Comparison of ENCODE assay signal across 1 cellular context in the genomic region with DNA sequence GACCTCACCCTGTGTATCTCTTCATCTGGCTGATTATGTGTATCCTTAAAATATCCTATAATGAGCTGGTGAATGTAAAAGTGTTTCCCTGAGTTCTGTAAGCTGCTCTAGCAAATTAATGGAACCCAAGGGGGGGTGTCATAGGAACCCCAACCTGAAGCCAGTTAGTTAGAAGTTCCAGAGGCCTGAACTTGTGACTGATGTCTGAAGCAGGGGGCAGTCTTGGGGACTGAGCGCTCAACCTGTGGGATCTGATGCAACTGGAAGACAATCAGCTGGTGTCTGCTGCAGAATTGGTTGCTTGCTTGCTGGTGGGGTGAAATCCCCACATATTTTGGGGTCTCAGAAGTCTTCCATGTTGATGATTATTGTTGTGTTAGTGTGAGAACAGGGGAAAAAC.
TF ChIP-seq lines count a peak whose summit lies in the region.

No MANE protein-coding gene starts in this region.

TF ChIP-seq in K562, 482 proteins besides CTCF, POLR2A, EP300 and RAD21 (continued from another document):
- TF ChIP-seq, protein P1, sequence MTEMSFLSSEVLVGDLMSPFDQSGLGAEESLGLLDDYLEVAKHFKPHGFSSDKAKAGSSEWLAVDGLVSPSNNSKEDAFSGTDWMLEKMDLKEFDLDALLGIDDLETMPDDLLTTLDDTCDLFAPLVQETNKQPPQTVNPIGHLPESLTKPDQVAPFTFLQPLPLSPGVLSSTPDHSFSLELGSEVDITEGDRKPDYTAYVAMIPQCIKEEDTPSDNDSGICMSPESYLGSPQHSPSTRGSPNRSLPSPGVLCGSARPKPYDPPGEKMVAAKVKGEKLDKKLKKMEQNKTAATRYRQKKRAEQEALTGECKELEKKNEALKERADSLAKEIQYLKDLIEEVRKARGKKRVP (CRISPR knock-in tag; IDR thresholded peaks at IDR 0.05), result peak; percentile 88
- TF ChIP-seq MAZ (CRISPR knock-in tag; conservative IDR thresholded peaks at IDR 0.05 in 1 of 2, IDR thresholded peaks at IDR 0.05 in 1 of 2) (0 out of 4 replicates have a peak, but pooled peaks of 1 of the 2 experiments have one; percentile 16), LARP7 (IDR thresholded peaks at IDR 0.05) (no peak), KDM1A (IDR thresholded peaks at IDR 0.05) (no peak), ESRRA (IDR thresholded peaks at IDR 0.05; ENCODE audit: borderline replicate concordance, low read depth) (no peak), SMAD1 (IDR thresholded peaks at IDR 0.05; ENCODE audit: low read depth, low read length, partially characterized antibody) (no peak), CREM (IDR thresholded peaks at IDR 0.05; ENCODE audit: low read depth) (no peak), ZNF274 (IDR thresholded peaks at IDR 0.05; ENCODE audit: borderline replicate concordance, low read depth, low read length) (no peak), POLR2G (IDR thresholded peaks at IDR 0.05; ENCODE audit: low read depth, low read length) (no peak), ZSCAN32 (CRISPR knock-in tag; IDR thresholded peaks at IDR 0.05) (peak; percentile 50; the same call in 1 of the 2 replicates), ZNF146 (CRISPR knock-in tag; IDR thresholded peaks at IDR 0.05; ENCODE audit: unreplicated experiment) (no peak), ZNF197 (CRISPR knock-in tag; IDR thresholded peaks at IDR 0.05; ENCODE audit: low read depth) (peak; percentile 37; the same call in 1 of the 2 replicates)
- TF ChIP-seq, protein P2, sequence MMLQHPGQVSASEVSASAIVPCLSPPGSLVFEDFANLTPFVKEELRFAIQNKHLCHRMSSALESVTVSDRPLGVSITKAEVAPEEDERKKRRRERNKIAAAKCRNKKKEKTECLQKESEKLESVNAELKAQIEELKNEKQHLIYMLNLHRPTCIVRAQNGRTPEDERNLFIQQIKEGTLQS (IDR thresholded peaks at IDR 0.05), result peak; percentile 52; the same call in 1 of the 2 replicates
- TF ChIP-seq, protein P2 (CRISPR knock-in tag; conservative IDR thresholded peaks at IDR 0.05), result no peak
- TF ChIP-seq, protein P3, sequence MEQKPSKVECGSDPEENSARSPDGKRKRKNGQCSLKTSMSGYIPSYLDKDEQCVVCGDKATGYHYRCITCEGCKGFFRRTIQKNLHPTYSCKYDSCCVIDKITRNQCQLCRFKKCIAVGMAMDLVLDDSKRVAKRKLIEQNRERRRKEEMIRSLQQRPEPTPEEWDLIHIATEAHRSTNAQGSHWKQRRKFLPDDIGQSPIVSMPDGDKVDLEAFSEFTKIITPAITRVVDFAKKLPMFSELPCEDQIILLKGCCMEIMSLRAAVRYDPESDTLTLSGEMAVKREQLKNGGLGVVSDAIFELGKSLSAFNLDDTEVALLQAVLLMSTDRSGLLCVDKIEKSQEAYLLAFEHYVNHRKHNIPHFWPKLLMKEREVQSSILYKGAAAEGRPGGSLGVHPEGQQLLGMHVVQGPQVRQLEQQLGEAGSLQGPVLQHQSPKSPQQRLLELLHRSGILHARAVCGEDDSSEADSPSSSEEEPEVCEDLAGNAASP (IDR thresholded peaks at IDR 0.05), result no peak
